In genomic region chr4:2961411-2962098, GRCh38 we compare ENCODE assay signal across 8 cellular contexts. TPM values are rescaled to one million over a fixed set of nuclear protein-coding genes. Genes with fewer than 3 reads are reported as not detected.
DNase-seq lines count a peak whose midpoint lies in the region; ATAC-seq lines count a peak whose summit lies in the region.

No MANE protein-coding gene starts in this region.

- H3K79me1 ChIP-seq in mesendoderm (ENCODE audit: low read length), result peaks cover 15% of the 10 kb centered on the region

- H3K9ac ChIP-seq in mesendoderm (ENCODE audit: low read length), result peak overlapping the region; percentile 98

- H3K23ac ChIP-seq in mesendoderm (ENCODE audit: low read length), result no peak overlapping the region

- H3K27me3 Mint-ChIP-seq in CD4-positive, CD25-positive, alpha-beta regulatory T cell, result no peaks in the 10 kb centered on the region
- H3K27me3 Mint-ChIP-seq in activated naive CD8-positive, alpha-beta T cell treated with anti-CD3 and anti-CD28 coated beads for 36 hours, result no peaks in the 10 kb centered on the region

- H3K4me1 Mint-ChIP-seq in CD4-positive, CD25-positive, alpha-beta regulatory T cell, result peaks cover 19 to 49% (median 39%) of the 10 kb centered on the region in 4 donors
- H3K4me1 Mint-ChIP-seq in activated naive CD8-positive, alpha-beta T cell treated with anti-CD3 and anti-CD28 coated beads for 36 hours, result peaks cover 42% of the 10 kb centered on the region

- H3K36me3 Mint-ChIP-seq in CD4-positive, CD25-positive, alpha-beta regulatory T cell, result peaks cover 12% of the 10 kb centered on the region
- peaks cover 34% of the 10 kb centered on the region for H3K36me3 Mint-ChIP-seq in activated naive CD8-positive, alpha-beta T cell treated with anti-CD3 and anti-CD28 coated beads for 36 hours

- H3K4me1 ChIP-seq in CD4-positive, CD25-positive, alpha-beta regulatory T cell (ENCODE audit: control insufficient read depth, insufficient read depth, low read length, poor library complexity, severe bottlenecking), result peaks cover 28% of the 10 kb centered on the region
- no peaks in the 10 kb centered on the region for H3K4me1 ChIP-seq in mesendoderm (ENCODE audit: control insufficient read depth, low read depth, low read length)

- H3K56ac ChIP-seq in mesendoderm (ENCODE audit: low read length), result peak overlapping the region; percentile 44

- no peaks in the 10 kb centered on the region for H3K9me3 ChIP-seq in CD4-positive, CD25-positive, alpha-beta regulatory T cell (ENCODE audit: control insufficient read depth in 2 of 2, low read length in 2 of 2)

- no peak for ATAC-seq in CD4-positive, CD25-positive, alpha-beta regulatory T cell (ENCODE audit: low read depth in 2 of 2)
- ATAC-seq in HG03457 (IDR thresholded peaks at IDR 0.05; ENCODE audit: unreplicated experiment) (no peak), GM21515 (IDR thresholded peaks at IDR 0.05; ENCODE audit: unreplicated experiment) (no peak)

- no peak overlapping the region for H2BK5ac ChIP-seq in mesendoderm (ENCODE audit: low read length)

- no peak overlapping the region for H4K5ac ChIP-seq in mesendoderm (ENCODE audit: low read length)

- peaks cover 34% of the 10 kb centered on the region for H3K79me2 ChIP-seq in mesendoderm (ENCODE audit: control insufficient read depth, insufficient read depth, low read length)

- H3K4ac ChIP-seq in mesendoderm (ENCODE audit: low read depth, low read length), result no peak overlapping the region

- H4K8ac ChIP-seq in mesendoderm (ENCODE audit: low read depth, low read length), result no peak overlapping the region

- WGBS in mesendoderm (ENCODE audit: extremely low coverage, insufficient coverage, low lambda C conversion rate), result no CpG with 5 or more reads among the region's 15 CpGs

- peak in 1 of 3 donors; percentile 50 for DNase-seq in CD4-positive, CD25-positive, alpha-beta regulatory T cell
- DNase-seq in Kasumi-1 (lab: John Stamatoyannopoulos, UW) (peak; percentile 33 to 78), mesendoderm (peak; percentile 43), NCI-H446 treated with DMSO at 0.1 percent for 48 hours (lab: John Stamatoyannopoulos, UW) (no peak)
- peak; percentile 22 for DNase-seq in activated naive CD8-positive, alpha-beta T cell treated with anti-CD3 and anti-CD28 coated beads for 36 hours
- DNase-seq in stimulated activated CD4-positive, alpha-beta T cell treated with anti-CD3 and anti-CD28 coated beads, Interleukin-4, amount 100 ng/mL, for 24 hours, result no peak

- peak overlapping the region; percentile 88 to 97 (median 92) for H3K4me3 Mint-ChIP-seq in CD4-positive, CD25-positive, alpha-beta regulatory T cell
- H3K4me3 Mint-ChIP-seq in activated naive CD8-positive, alpha-beta T cell treated with anti-CD3 and anti-CD28 coated beads for 36 hours, result peak overlapping the region; percentile 89

- H3K18ac ChIP-seq in mesendoderm (ENCODE audit: low read length), result no peak overlapping the region

- H2AK5ac ChIP-seq in mesendoderm (ENCODE audit: low read length), result no peak overlapping the region

- peaks cover 19% of the 10 kb centered on the region for H3K36me3 ChIP-seq in CD4-positive, CD25-positive, alpha-beta regulatory T cell (ENCODE audit: control insufficient read depth, insufficient read depth, low read length)
- peaks cover 4% of the 10 kb centered on the region for H3K36me3 ChIP-seq in mesendoderm (ENCODE audit: control insufficient read depth, insufficient read depth, low read length)

- H3K27ac Mint-ChIP-seq in CD4-positive, CD25-positive, alpha-beta regulatory T cell, result peak overlapping the region; percentile 86 to 96 (median 90)
- H3K27ac Mint-ChIP-seq in activated naive CD8-positive, alpha-beta T cell treated with anti-CD3 and anti-CD28 coated beads for 36 hours, result peak overlapping the region; percentile 79

- H2BK120ac ChIP-seq in mesendoderm (ENCODE audit: low read depth, low read length), result no peak overlapping the region

- H3K4me3 ChIP-seq in CD4-positive, CD25-positive, alpha-beta regulatory T cell (ENCODE audit: low read depth, low read length), result peak overlapping the region; percentile 91
- no peak overlapping the region for H3K4me3 ChIP-seq in mesendoderm (ENCODE audit: low read length)

- H3K27ac ChIP-seq in CD4-positive, CD25-positive, alpha-beta regulatory T cell (ENCODE audit: insufficient read depth, low read length, poor library complexity, severe bottlenecking), result peak overlapping the region; percentile 92
- no peak overlapping the region for H3K27ac ChIP-seq in mesendoderm (ENCODE audit: low read depth, low read length)

- H3K27me3 ChIP-seq in CD4-positive, CD25-positive, alpha-beta regulatory T cell (ENCODE audit: control insufficient read depth, insufficient read depth, low read length), result no peaks in the 10 kb centered on the region
- no peaks in the 10 kb centered on the region for H3K27me3 ChIP-seq in mesendoderm (ENCODE audit: insufficient read depth, low read length, poor library complexity)

- no peak overlapping the region for H2BK15ac ChIP-seq in mesendoderm (replicated peaks; ENCODE audit: low read depth)

- peak overlapping the region; percentile 88 for H3K4me2 ChIP-seq in mesendoderm (ENCODE audit: low read length)

- no peaks in the 10 kb centered on the region for H3K9me3 Mint-ChIP-seq in CD4-positive, CD25-positive, alpha-beta regulatory T cell
- no peaks in the 10 kb centered on the region for H3K9me3 Mint-ChIP-seq in activated naive CD8-positive, alpha-beta T cell treated with anti-CD3 and anti-CD28 coated beads for 36 hours

RNA-seq across cellular contexts. Expression of gene NOP14, which starts 1.7 kb away (rescaled TPM):
- total RNA-seq in CD4-positive, CD25-positive, alpha-beta regulatory T cell, result 25.8 TPM
- polyA plus RNA-seq in CD4-positive, CD25-positive, alpha-beta regulatory T cell, result 10 to 100 TPM in 2 of 4 donors, 1 to 10 TPM in 2; 7.6 to 15.0 (median 9.7) TPM
- 100 to 1,000 TPM in 1 of 2 experiments, 10 to 100 TPM in 1; 99.1 to 102 TPM for total RNA-seq in activated naive CD8-positive, alpha-beta T cell treated with anti-CD3 and anti-CD28 coated beads for 36 hours
- polyA plus RNA-seq in mesendoderm (2013, experiment 1 of 2), result 61.2 TPM
- 60.6 TPM for polyA plus RNA-seq in mesendoderm (2013, experiment 2 of 2)

RNA-seq across cellular contexts. Expression of gene GRK4, which starts 1.8 kb away (rescaled TPM):
- total RNA-seq in CD4-positive, CD25-positive, alpha-beta regulatory T cell, result 2.8 TPM
- 1 to 10 TPM in 2 of 4 donors, under 1 TPM in 2; 0.64 to 1.3 (median 1.0) TPM for polyA plus RNA-seq in CD4-positive, CD25-positive, alpha-beta regulatory T cell
- 1 to 10 TPM; 2.6 to 3.2 TPM for total RNA-seq in activated naive CD8-positive, alpha-beta T cell treated with anti-CD3 and anti-CD28 coated beads for 36 hours
- 1.2 TPM for polyA plus RNA-seq in mesendoderm (2013, experiment 1 of 2)
- polyA plus RNA-seq in mesendoderm (2013, experiment 2 of 2), result 1.2 TPM

Comparison
In these comparisons a context has a peak if more than half of its experiments do, and no peak if none do; other contexts are left out.
1. DNase-seq: peak in Kasumi-1 (2 of 2), activated naive CD8-positive, alpha-beta T cell treated with anti-CD3 and anti-CD28 coated beads for 36 hours (single experiment) and mesendoderm (single experiment); none in stimulated activated CD4-positive, alpha-beta T cell treated with anti-CD3 and anti-CD28 coated beads, Interleukin-4, amount 100 ng/mL, for 24 hours (single experiment) and NCI-H446 treated with DMSO at 0.1 percent for 48 hours (single experiment).